ENCODE assay signal across 24 cellular contexts in the genomic region with DNA sequence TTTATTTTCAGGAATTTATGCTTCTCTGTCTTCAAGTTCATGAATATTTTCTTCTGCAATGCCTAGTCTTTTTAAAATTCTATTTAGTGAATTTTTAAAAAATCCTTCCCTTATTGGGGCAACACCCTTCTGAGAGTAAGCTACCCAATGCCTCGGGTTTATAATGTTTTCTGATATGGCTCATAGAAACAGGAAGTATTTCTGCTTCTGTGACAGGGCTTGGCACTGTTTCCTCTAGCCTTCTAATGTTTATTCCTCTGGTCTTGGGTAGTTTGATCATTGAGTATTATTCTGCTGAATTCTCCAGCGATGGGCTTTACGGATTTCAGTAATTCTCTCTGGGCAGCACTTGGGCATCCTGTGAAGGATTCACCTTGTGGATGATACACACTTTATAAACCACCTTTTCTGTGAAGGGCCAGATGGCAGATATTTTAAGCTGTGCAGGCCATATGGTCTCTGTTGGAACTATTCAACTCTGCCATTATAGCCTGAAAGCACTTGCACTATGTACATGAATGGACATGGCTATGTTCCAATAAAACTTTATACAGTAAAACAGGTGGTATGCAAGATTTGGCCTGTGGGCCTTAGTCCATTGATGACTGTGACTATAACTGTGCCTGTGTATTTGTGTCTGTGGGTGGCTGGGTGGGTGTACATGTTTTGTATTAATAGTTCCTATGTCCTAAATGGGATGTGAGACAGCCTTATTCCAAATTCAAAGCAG.
DNase-seq lines count a peak whose midpoint lies in the region; ATAC-seq and TF ChIP-seq lines count a peak whose summit lies in the region.
"Had no signal": no experiment of that assay in that cellular context is flagged by ENCODE, and none has a peak within 500 bp of the region (broad histone marks: within the 10 kb centered on the region; RNA-seq: fewer than 3 reads in every experiment).

No MANE protein-coding gene starts in this region.

- H3K4me1 Mint-ChIP-seq in brain: peaks cover 46% of the 10 kb centered on the region
- H3K4me1 Mint-ChIP-seq in HFFc6 (ENCODE audit: low read depth): peaks cover 27% of the 10 kb centered on the region
- H3K4me1 Mint-ChIP-seq: immature natural killer cell had no signal

- H3K27ac Mint-ChIP-seq in brain (peak overlapping the region in 3 of 5 experiments; percentile 18 to 84 (median 75)), HFFc6 (no peak overlapping the region)
- H3K27ac Mint-ChIP-seq: GM23338; immature natural killer cell; T-helper 2 cell treated with Interferon-gamma antibody and Interleukin-4, amounts not matched to agents 5 μg/mL and 100 μg/mL, for 36 hours; type B pancreatic cell had no signal

- H3K9me3 Mint-ChIP-seq in brain: peaks cover 0 to 4% (median 0%) of the 10 kb centered on the region in 5 experiments
- no peaks in the 10 kb centered on the region for H3K9me3 Mint-ChIP-seq in HFFc6
- H3K9me3 Mint-ChIP-seq: GM23338; mesothelial cell of epicardium; T-helper 2 cell treated with Interferon-gamma antibody and Interleukin-4, amounts not matched to agents 5 μg/mL and 100 μg/mL, for 36 hours; type B pancreatic cell had no signal

- DNase-seq in NOMO-1 (lab: John Stamatoyannopoulos, UW; ENCODE audit: unreplicated experiment in 2 of 2) (peak; percentile 7 to 49), NOMO-1 treated with dmso at 0.1 percent for 144 hours (lab: John Stamatoyannopoulos, UW; ENCODE audit: unreplicated experiment) (no peak), NCI-H69 (lab: John Stamatoyannopoulos, UW) (peak; percentile 87), cortex of kidney (lab: John Stamatoyannopoulos, UW) (no peak), HFFc6 (no peak)
- DNase-seq: activated CD4-positive, alpha-beta T cell treated with anti-CD3 and anti-CD28 coated beads, Interleukin-2, amount 50 U/mL, for 48 hours; activated CD4-positive, CD25-positive, alpha-beta regulatory T cell; activated gamma-delta T cell; BE2C; Caco-2; immature natural killer cell; NCI-H2227 treated with DMSO at 0.1 percent for 48 hours; NK-92 treated with Interleukin-12 subunit alpha and Interleukin-12 subunit beta, amount 100 ng/mL, for 24 hours; RPMI8226; stimulated activated CD4-positive, alpha-beta T cell treated with anti-CD3 and anti-CD28 coated beads, Interleukin-15, amount 100 ng/mL, for 24 hours; stomach had no signal

- H3K27me3 Mint-ChIP-seq in brain: no peaks in the 10 kb centered on the region
- H3K27me3 Mint-ChIP-seq in HFFc6 (ENCODE audit: insufficient read depth): no peaks in the 10 kb centered on the region
- H3K27me3 Mint-ChIP-seq: type B pancreatic cell had no signal

- ATAC-seq in HG03342 (IDR thresholded peaks at IDR 0.05; ENCODE audit: unreplicated experiment) (no peak), HG03469 (IDR thresholded peaks at IDR 0.05; ENCODE audit: unreplicated experiment) (no peak)
- ATAC-seq: GM23338 had no signal

- TF ChIP-seq CTCF in brain (conservative IDR thresholded peaks at IDR 0.05) (no peak), HFFc6 (IDR thresholded peaks at IDR 0.05) (no peak)

- no peaks in the 10 kb centered on the region for H3K36me3 Mint-ChIP-seq in brain
- no peaks in the 10 kb centered on the region for H3K36me3 Mint-ChIP-seq in HFFc6 (ENCODE audit: low read depth)
- H3K36me3 Mint-ChIP-seq: immature natural killer cell, mesothelial cell of epicardium, type B pancreatic cell had no signal

- H3K4me3 Mint-ChIP-seq in brain: no peak overlapping the region
- H3K4me3 Mint-ChIP-seq in HFFc6: no peak overlapping the region
- H3K4me3 Mint-ChIP-seq: GM23338; immature natural killer cell; mesothelial cell of epicardium; nephron; T-helper 2 cell treated with Interferon-gamma antibody and Interleukin-4, amounts not matched to agents 5 μg/mL and 100 μg/mL, for 36 hours; type B pancreatic cell had no signal

Comparison
In these comparisons a context has a peak if more than half of its experiments do, and no peak if none do; other contexts are left out.
1. DNase-seq: peak in NOMO-1 (2 of 2) and NCI-H69 (single experiment); none in NOMO-1 treated with dmso at 0.1 percent for 144 hours (single experiment), cortex of kidney (single experiment) and HFFc6 (single experiment).